In the genomic region with DNA sequence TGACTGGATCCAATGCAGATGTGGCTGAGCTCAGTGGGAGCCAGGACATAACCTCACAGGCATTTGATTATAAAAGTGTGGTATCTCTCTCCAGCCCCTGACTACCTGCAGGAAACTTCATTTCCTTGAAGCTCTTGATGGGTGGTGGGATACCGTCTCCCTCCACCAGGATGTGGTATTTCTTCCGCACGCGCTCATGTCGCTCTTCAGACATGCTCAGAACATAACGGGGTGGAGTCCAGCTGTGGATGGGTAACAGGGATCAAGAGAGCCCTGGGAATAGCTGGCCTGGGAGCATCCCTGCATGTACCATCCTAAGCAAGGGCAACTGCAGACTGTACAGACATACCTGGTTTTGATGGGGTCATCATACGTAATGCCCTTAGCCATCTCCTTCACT, we compare ENCODE assay signal across 9 cellular contexts. TPM values are rescaled to one million over a fixed set of nuclear protein-coding genes. Genes with fewer than 3 reads are reported as not detected.
DNase-seq lines count a peak whose midpoint lies in the region; ATAC-seq and TF ChIP-seq lines count a peak whose summit lies in the region.
"Had no signal": no experiment of that assay in that cellular context is flagged by ENCODE, and none has a peak within 500 bp of the region (broad histone marks: within the 10 kb centered on the region; RNA-seq: fewer than 3 reads in every experiment).

No MANE protein-coding gene starts in this region.

- DNase-seq in T-helper 1 cell (no peak), T-cell (no peak), fibroblast of mammary gland (ENCODE audit: low read depth) (no peak), NCI-H2227 treated with DMSO at 0.1 percent for 48 hours (lab: John Stamatoyannopoulos, UW) (no peak), germinal center (ENCODE audit: low spot score) (no peak)
- DNase-seq: KBM-7 had no signal

- no peak for ATAC-seq in T-cell (replicated peaks in 1 of 4)
- ATAC-seq in HG03280 (IDR thresholded peaks at IDR 0.05; ENCODE audit: unreplicated experiment): no peak

- no peaks in the 10 kb centered on the region for H3K9me3 Mint-ChIP-seq in T-helper 1 cell treated with Interleukin-12 subunit alpha and Interleukin-12 subunit beta and Interleukin-4 antibody, amounts not matched to agents 30 μg/mL and 1 μg/mL, for 36 hours
- H3K9me3 Mint-ChIP-seq in T-cell: no peaks in the 10 kb centered on the region

- H3K4me2 ChIP-seq in skeletal muscle satellite cell (ENCODE audit: low read length): peak overlapping the region; percentile 100

- peak overlapping the region; percentile 94 for H3K4me3 ChIP-seq in fibroblast of mammary gland (ENCODE audit: control insufficient read depth, low read depth, low read length)
- peak overlapping the region; percentile 93 for H3K4me3 ChIP-seq in skeletal muscle satellite cell (ENCODE audit: low read length)

- H3K36me3 ChIP-seq in skeletal muscle satellite cell (ENCODE audit: insufficient read depth, low read length): peaks cover 66% of the 10 kb centered on the region

- H3K27me3 ChIP-seq in skeletal muscle satellite cell (ENCODE audit: control insufficient read depth, insufficient read depth, low read length): no peaks in the 10 kb centered on the region

- no peaks in the 10 kb centered on the region for H3K9me3 ChIP-seq in skeletal muscle satellite cell (replicated peaks; ENCODE audit: low read length)

- H3K4me3 Mint-ChIP-seq in T-helper 1 cell treated with Interleukin-12 subunit alpha and Interleukin-12 subunit beta and Interleukin-4 antibody, amounts not matched to agents 30 μg/mL and 1 μg/mL, for 36 hours: peak overlapping the region; percentile 93
- H3K4me3 Mint-ChIP-seq in T-cell: peak overlapping the region; percentile 93 to 99 (median 95)

- peaks cover 36% of the 10 kb centered on the region for H3K36me3 Mint-ChIP-seq in T-helper 1 cell treated with Interleukin-12 subunit alpha and Interleukin-12 subunit beta and Interleukin-4 antibody, amounts not matched to agents 30 μg/mL and 1 μg/mL, for 36 hours (ENCODE audit: low read depth)
- H3K36me3 Mint-ChIP-seq in T-cell: peaks cover 41% of the 10 kb centered on the region

- no peak overlapping the region for H3K27ac Mint-ChIP-seq in T-helper 1 cell treated with Interleukin-12 subunit alpha and Interleukin-12 subunit beta and Interleukin-4 antibody, amounts not matched to agents 30 μg/mL and 1 μg/mL, for 36 hours
- H3K27ac Mint-ChIP-seq in T-cell: peak overlapping the region; percentile 4 to 52

- peaks cover 13% of the 10 kb centered on the region for H3K4me1 ChIP-seq in skeletal muscle satellite cell (ENCODE audit: control insufficient read depth, insufficient read depth, low read length)

- peaks cover 25% of the 10 kb centered on the region for H3K4me1 Mint-ChIP-seq in T-helper 1 cell treated with Interleukin-12 subunit alpha and Interleukin-12 subunit beta and Interleukin-4 antibody, amounts not matched to agents 30 μg/mL and 1 μg/mL, for 36 hours (ENCODE audit: low read depth)
- H3K4me1 Mint-ChIP-seq in T-cell: peaks cover 37 to 45% (median 43%) of the 10 kb centered on the region in 3 donors

- CTCF ChIA-PET in T-cell (lab: Charles Lee): interaction anchor here in 1 of 2 donors (0.6 kb wide), 1 partner anchor 24 kb away, joined by 6 read pairs; no protein-coding TSS in a partner anchor

- no peak for TF ChIP-seq CTCF in fibroblast of mammary gland (conservative IDR thresholded peaks at IDR 0.05; ENCODE audit: control insufficient read depth, insufficient read depth, low read depth, low read length)

- H3K9ac ChIP-seq in skeletal muscle satellite cell (ENCODE audit: low read depth, low read length): peak overlapping the region; percentile 87

- no peaks in the 10 kb centered on the region for H3K27me3 Mint-ChIP-seq in T-helper 1 cell treated with Interleukin-12 subunit alpha and Interleukin-12 subunit beta and Interleukin-4 antibody, amounts not matched to agents 30 μg/mL and 1 μg/mL, for 36 hours (ENCODE audit: low read depth)
- H3K27me3 Mint-ChIP-seq in T-cell: no peaks in the 10 kb centered on the region

- POLR2A ChIA-PET in T-cell (lab: Charles Lee): no interaction called here

RNA-seq across cellular contexts. Expression of a gene that starts 1.2 kb away (rescaled TPM):
- 100 to 1,000 TPM in 3 of 5 donors, 10 to 100 TPM in 2; 64.8 to 118 (median 106) TPM for total RNA-seq in T-cell
- 64.1 and 139 TPM in 2 replicates for total RNA-seq in skeletal muscle satellite cell (2012; rRNA removed)

RNA-seq across cellular contexts. Expression of a gene that starts 6.0 kb away (rescaled TPM):
- 1 to 10 TPM; 1.1 to 5.8 (median 4.3) TPM for total RNA-seq in T-cell
- total RNA-seq in skeletal muscle satellite cell (2012; rRNA removed): 1.0 and 3.5 TPM in 2 replicates

RNA-seq across cellular contexts. Expression of a gene that starts 18.2 kb away (rescaled TPM):
- 10 to 100 TPM in 4 of 5 donors, 1 to 10 TPM in 1; 9.8 to 17.8 (median 12.8) TPM for total RNA-seq in T-cell
- 75.3 and 151 TPM in 2 replicates for total RNA-seq in skeletal muscle satellite cell (2012; rRNA removed)

RNA-seq across cellular contexts. Expression of a gene that starts 38.8 kb away (rescaled TPM):
- total RNA-seq in T-cell: 100 to 1,000 TPM; 162 to 233 (median 217) TPM
- 12.7 and 16.5 TPM in 2 replicates for total RNA-seq in skeletal muscle satellite cell (2012; rRNA removed)

RNA-seq across cellular contexts. Expression of a gene that starts 42.1 kb away (rescaled TPM):
- 10 to 100 TPM; 11.6 to 41.3 (median 21.1) TPM for total RNA-seq in T-cell
- total RNA-seq in skeletal muscle satellite cell (2012; rRNA removed): 191 and 225 TPM in 2 replicates
